Comparison of ENCODE assay signal across 23 cellular contexts in genomic region chr11:104408630-104409029, GRCh38.
DNase-seq lines count a peak whose midpoint lies in the region; ATAC-seq and TF ChIP-seq lines count a peak whose summit lies in the region.
"Had no signal": no experiment of that assay in that cellular context is flagged by ENCODE, and none has a peak within 500 bp of the region (broad histone marks: within the 10 kb centered on the region; RNA-seq: fewer than 3 reads in every experiment).

No MANE protein-coding gene starts in this region.

- ATAC-seq in left cardiac atrium: no peak
- ATAC-seq in left ventricle myocardium superior: peak; percentile 22
- ATAC-seq in Right ventricle myocardium superior (ENCODE audit: poor library complexity): no peak
- ATAC-seq: GM12878 had no signal

- no TSS peak for BruUV-seq in PC-9 (replicated peaks; lab: Mats Ljungman, UMichigan)

- H3K4me2 ChIP-seq in PC-9: no peak overlapping the region
- H3K4me2 ChIP-seq: BLaER1 had no signal

- no peak overlapping the region for H3K4me3 ChIP-seq in cardiac muscle cell
- H3K4me3 ChIP-seq in PC-9: no peak overlapping the region
- H3K4me3 ChIP-seq: BLaER1, GM12878 had no signal

- TF ChIP-seq CTCF in cardiac muscle cell (IDR thresholded peaks at IDR 0.05; ENCODE audit: low read depth, low read length) (no peak), PC-9 (conservative IDR thresholded peaks at IDR 0.05) (no peak)

- no peaks in the 10 kb centered on the region for H3K27me3 ChIP-seq in cardiac muscle cell
- H3K27me3 ChIP-seq in PC-9 (ENCODE audit: insufficient read depth, low read depth): no peaks in the 10 kb centered on the region
- H3K27me3 ChIP-seq: BE2C, BLaER1 had no signal

- no peak overlapping the region for H2AFZ ChIP-seq in PC-9

- peaks cover 2% of the 10 kb centered on the region; the same call in 1 of the 2 replicates for H3K9me2 ChIP-seq in PC-9 (ENCODE audit: insufficient read depth)

- H3K9me3 ChIP-seq in cardiac muscle cell (ENCODE audit: low read depth): no peaks in the 10 kb centered on the region
- H3K9me3 ChIP-seq in PC-9 (ENCODE audit: insufficient read depth, low read depth): peaks cover 39% of the 10 kb centered on the region
- H3K9me3 ChIP-seq: BE2C had no signal

- no peaks in the 10 kb centered on the region for H3K79me2 ChIP-seq in PC-9 (ENCODE audit: low read depth)

- POLR2A ChIA-PET in PC-9 (lab: Charles Lee; ENCODE audit: unreplicated experiment): no interaction called here

- H3F3A ChIP-seq in PC-9 (ENCODE audit: insufficient read depth, low read depth): no peaks in the 10 kb centered on the region; the same call in 1 of the 2 replicates

- intact Hi-C loops in left cardiac atrium (cut with DNase I): no loop called here
- intact Hi-C loops in left ventricle myocardium superior (cut with micrococcal nuclease): no loop called here
- intact Hi-C loops in Right ventricle myocardium superior (cut with DNase I): no loop called here
- intact Hi-C loops in PC-9 (cut with micrococcal nuclease; ENCODE audit: unreplicated experiment): loop anchor here (1.0 kb wide), 1 partner anchor 44 kb away; no protein-coding TSS in a partner anchor

- DNase-seq in cardiac muscle cell (ENCODE audit: low read depth in 1 of 2, low spot score in 1 of 2) (peak in 1 of 2 donors; percentile 7), left cardiac atrium (no peak), left ventricle myocardium superior (no peak), Right ventricle myocardium superior (no peak), PC-9 (no peak), A172 (ENCODE audit: low spot score) (no peak)
- DNase-seq: ACHN; BE2C; C1 segment of cervical spinal cord; CD4-positive, alpha-beta memory T cell; CD4-positive, CD25-positive, alpha-beta regulatory T cell; CD8-positive, alpha-beta memory T cell; COR-L47; DMS 273 treated with DMSO at 0.1 percent for 48 hours; DMS153; DMS53; DMS79; DND-41; EL; GDM1 had no signal

- H3K4me1 ChIP-seq in cardiac muscle cell (ENCODE audit: low read depth) (peaks cover 33% of the 10 kb centered on the region), PC-9 (replicated peaks; ENCODE audit: insufficient read depth) (peaks cover 37% of the 10 kb centered on the region)
- H3K4me1 ChIP-seq: BE2C had no signal

- H3K27ac ChIP-seq in cardiac muscle cell: peak overlapping the region; percentile 2
- peak overlapping the region; percentile 66; the same call in 1 of the 2 replicates for H3K27ac ChIP-seq in PC-9
- H3K27ac ChIP-seq: 22Rv1, BLaER1 had no signal

- H4K20me1 ChIP-seq in PC-9 (ENCODE audit: insufficient read depth): no peaks in the 10 kb centered on the region
- H4K20me1 ChIP-seq: BLaER1 had no signal

- H3K36me3 ChIP-seq in cardiac muscle cell (no peaks in the 10 kb centered on the region), PC-9 (ENCODE audit: low read depth) (no peaks in the 10 kb centered on the region)
- H3K36me3 ChIP-seq: BE2C, BLaER1 had no signal

- CTCF ChIA-PET in PC-9 (lab: Charles Lee): no interaction called here
